ENCODE assay signal across 1 cellular context in the genomic region with DNA sequence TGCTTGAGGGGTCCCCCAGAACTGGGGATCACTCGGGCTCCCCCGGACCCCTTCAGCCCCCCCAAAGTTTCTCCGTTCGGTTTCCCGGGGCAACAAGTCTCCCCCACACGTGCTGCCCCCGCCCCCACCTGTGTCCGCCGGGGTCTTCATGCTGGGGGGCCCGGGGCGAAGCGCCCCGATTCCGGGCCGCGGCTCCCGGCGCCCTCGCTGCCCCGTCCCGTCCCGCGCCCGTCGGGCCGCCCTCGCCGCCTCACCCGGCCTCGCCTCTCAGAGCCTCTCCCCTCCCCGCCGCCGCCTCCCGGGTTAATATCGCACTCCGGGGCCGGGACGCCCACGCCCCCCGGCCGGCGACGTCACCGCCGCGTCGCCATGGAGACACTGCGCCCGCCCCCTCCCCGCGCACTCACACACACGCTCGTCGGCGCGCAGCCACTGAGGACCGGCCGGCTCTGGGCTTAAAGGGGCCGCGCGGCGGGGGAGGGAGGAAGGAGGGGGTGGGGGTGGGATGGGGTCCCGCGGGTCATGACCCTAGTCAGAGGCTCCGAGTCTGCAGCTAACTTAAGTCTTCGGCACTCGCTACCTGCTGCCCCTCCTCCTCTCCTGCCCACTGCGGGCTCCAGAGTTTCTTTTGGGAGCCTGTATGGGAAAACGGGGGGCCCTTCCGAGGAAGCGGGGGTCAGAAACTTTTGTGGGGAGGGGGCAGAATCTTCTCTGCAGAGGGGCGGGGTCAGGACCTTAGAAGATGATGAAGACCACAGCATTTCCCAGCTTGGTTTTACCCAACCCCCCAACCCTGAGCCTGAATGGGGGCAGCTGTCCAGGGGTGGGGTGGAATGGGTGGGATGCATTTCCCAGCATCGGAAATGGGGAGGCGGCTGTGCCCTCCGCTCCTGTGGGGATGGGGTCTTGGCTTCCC.
TF ChIP-seq lines count a peak whose summit lies in the region.

A gene (minus strand): TSS at position 279 of the 916 bp plus-strand sequence. CDS start 129 bp downstream, at position 150.

TF ChIP-seq in K562, 482 proteins besides CTCF, POLR2A, EP300 and RAD21 (continued from another document and continues in another):
- TF ChIP-seq, protein P1, sequence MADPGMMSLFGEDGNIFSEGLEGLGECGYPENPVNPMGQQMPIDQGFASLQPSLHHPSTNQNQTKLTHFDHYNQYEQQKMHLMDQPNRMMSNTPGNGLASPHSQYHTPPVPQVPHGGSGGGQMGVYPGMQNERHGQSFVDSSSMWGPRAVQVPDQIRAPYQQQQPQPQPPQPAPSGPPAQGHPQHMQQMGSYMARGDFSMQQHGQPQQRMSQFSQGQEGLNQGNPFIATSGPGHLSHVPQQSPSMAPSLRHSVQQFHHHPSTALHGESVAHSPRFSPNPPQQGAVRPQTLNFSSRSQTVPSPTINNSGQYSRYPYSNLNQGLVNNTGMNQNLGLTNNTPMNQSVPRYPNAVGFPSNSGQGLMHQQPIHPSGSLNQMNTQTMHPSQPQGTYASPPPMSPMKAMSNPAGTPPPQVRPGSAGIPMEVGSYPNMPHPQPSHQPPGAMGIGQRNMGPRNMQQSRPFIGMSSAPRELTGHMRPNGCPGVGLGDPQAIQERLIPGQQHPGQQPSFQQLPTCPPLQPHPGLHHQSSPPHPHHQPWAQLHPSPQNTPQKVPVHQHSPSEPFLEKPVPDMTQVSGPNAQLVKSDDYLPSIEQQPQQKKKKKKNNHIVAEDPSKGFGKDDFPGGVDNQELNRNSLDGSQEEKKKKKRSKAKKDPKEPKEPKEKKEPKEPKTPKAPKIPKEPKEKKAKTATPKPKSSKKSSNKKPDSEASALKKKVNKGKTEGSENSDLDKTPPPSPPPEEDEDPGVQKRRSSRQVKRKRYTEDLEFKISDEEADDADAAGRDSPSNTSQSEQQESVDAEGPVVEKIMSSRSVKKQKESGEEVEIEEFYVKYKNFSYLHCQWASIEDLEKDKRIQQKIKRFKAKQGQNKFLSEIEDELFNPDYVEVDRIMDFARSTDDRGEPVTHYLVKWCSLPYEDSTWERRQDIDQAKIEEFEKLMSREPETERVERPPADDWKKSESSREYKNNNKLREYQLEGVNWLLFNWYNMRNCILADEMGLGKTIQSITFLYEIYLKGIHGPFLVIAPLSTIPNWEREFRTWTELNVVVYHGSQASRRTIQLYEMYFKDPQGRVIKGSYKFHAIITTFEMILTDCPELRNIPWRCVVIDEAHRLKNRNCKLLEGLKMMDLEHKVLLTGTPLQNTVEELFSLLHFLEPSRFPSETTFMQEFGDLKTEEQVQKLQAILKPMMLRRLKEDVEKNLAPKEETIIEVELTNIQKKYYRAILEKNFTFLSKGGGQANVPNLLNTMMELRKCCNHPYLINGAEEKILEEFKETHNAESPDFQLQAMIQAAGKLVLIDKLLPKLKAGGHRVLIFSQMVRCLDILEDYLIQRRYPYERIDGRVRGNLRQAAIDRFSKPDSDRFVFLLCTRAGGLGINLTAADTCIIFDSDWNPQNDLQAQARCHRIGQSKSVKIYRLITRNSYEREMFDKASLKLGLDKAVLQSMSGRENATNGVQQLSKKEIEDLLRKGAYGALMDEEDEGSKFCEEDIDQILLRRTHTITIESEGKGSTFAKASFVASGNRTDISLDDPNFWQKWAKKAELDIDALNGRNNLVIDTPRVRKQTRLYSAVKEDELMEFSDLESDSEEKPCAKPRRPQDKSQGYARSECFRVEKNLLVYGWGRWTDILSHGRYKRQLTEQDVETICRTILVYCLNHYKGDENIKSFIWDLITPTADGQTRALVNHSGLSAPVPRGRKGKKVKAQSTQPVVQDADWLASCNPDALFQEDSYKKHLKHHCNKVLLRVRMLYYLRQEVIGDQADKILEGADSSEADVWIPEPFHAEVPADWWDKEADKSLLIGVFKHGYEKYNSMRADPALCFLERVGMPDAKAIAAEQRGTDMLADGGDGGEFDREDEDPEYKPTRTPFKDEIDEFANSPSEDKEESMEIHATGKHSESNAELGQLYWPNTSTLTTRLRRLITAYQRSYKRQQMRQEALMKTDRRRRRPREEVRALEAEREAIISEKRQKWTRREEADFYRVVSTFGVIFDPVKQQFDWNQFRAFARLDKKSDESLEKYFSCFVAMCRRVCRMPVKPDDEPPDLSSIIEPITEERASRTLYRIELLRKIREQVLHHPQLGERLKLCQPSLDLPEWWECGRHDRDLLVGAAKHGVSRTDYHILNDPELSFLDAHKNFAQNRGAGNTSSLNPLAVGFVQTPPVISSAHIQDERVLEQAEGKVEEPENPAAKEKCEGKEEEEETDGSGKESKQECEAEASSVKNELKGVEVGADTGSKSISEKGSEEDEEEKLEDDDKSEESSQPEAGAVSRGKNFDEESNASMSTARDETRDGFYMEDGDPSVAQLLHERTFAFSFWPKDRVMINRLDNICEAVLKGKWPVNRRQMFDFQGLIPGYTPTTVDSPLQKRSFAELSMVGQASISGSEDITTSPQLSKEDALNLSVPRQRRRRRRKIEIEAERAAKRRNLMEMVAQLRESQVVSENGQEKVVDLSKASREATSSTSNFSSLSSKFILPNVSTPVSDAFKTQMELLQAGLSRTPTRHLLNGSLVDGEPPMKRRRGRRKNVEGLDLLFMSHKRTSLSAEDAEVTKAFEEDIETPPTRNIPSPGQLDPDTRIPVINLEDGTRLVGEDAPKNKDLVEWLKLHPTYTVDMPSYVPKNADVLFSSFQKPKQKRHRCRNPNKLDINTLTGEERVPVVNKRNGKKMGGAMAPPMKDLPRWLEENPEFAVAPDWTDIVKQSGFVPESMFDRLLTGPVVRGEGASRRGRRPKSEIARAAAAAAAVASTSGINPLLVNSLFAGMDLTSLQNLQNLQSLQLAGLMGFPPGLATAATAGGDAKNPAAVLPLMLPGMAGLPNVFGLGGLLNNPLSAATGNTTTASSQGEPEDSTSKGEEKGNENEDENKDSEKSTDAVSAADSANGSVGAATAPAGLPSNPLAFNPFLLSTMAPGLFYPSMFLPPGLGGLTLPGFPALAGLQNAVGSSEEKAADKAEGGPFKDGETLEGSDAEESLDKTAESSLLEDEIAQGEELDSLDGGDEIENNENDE (IDR thresholded peaks at IDR 0.05; ENCODE audit: low read depth, low read length), result no peak
- TF ChIP-seq POLR2B (IDR thresholded peaks at IDR 0.05; ENCODE audit: low read depth, partially characterized antibody) (no peak), TRIM24 (IDR thresholded peaks at IDR 0.05) (no peak), ZNF584 (CRISPR knock-in tag; IDR thresholded peaks at IDR 0.05; ENCODE audit: low read depth) (no peak), TFAM (CRISPR knock-in tag; conservative IDR thresholded peaks at IDR 0.05) (no peak), ZNF764 (CRISPR knock-in tag; IDR thresholded peaks at IDR 0.05; ENCODE audit: low read depth) (no peak), RFX5 (IDR thresholded peaks at IDR 0.05; ENCODE audit: low read depth, low read length) (no peak), HMGN3 (IDR thresholded peaks at IDR 0.05; ENCODE audit: borderline replicate concordance, extremely low read depth, insufficient read length, low read depth, low read length) (no peak), MCM5 (IDR thresholded peaks at IDR 0.05; ENCODE audit: low read depth) (no peak), STAG1 (CRISPR knock-in tag; IDR thresholded peaks at IDR 0.05; ENCODE audit: borderline replicate concordance) (no peak), ZNF3 (CRISPR knock-in tag; IDR thresholded peaks at IDR 0.05) (no peak), RFX1 (IDR thresholded peaks at IDR 0.05) (peak; percentile 88), ZNF41 (CRISPR knock-in tag; conservative IDR thresholded peaks at IDR 0.05) (no peak), CREBBP (IDR thresholded peaks at IDR 0.05; ENCODE audit: low read depth, low read length) (no peak), ZBTB8A (IDR thresholded peaks at IDR 0.05; ENCODE audit: partially characterized antibody) (no peak), CCNT2 (IDR thresholded peaks at IDR 0.05; ENCODE audit: borderline replicate concordance, extremely low read depth, insufficient read length, low read depth, low read length) (peak; percentile 55), JUN (IDR thresholded peaks at IDR 0.05; ENCODE audit: borderline replicate concordance, low read depth, low read length) (no peak; the same call in 1 of the 2 replicates), JUN (CRISPR knock-in tag; IDR thresholded peaks at IDR 0.05; ENCODE audit: borderline replicate concordance) (peak; percentile 43; the same call in 1 of the 2 replicates), MCM2 (IDR thresholded peaks at IDR 0.05; ENCODE audit: low read depth) (no peak), SMARCA5 (IDR thresholded peaks at IDR 0.05) (no peak), ZBTB7A (IDR thresholded peaks at IDR 0.05; ENCODE audit: borderline replicate concordance, control insufficient read depth, low read depth, low read length) (peak; percentile 82), NFYB (IDR thresholded peaks at IDR 0.05; ENCODE audit: extremely low read depth, insufficient read length) (no peak), RNF2 (IDR thresholded peaks at IDR 0.05) (peak; percentile 54; the same call in 1 of the 2 replicates)
- TF ChIP-seq, protein P2, sequence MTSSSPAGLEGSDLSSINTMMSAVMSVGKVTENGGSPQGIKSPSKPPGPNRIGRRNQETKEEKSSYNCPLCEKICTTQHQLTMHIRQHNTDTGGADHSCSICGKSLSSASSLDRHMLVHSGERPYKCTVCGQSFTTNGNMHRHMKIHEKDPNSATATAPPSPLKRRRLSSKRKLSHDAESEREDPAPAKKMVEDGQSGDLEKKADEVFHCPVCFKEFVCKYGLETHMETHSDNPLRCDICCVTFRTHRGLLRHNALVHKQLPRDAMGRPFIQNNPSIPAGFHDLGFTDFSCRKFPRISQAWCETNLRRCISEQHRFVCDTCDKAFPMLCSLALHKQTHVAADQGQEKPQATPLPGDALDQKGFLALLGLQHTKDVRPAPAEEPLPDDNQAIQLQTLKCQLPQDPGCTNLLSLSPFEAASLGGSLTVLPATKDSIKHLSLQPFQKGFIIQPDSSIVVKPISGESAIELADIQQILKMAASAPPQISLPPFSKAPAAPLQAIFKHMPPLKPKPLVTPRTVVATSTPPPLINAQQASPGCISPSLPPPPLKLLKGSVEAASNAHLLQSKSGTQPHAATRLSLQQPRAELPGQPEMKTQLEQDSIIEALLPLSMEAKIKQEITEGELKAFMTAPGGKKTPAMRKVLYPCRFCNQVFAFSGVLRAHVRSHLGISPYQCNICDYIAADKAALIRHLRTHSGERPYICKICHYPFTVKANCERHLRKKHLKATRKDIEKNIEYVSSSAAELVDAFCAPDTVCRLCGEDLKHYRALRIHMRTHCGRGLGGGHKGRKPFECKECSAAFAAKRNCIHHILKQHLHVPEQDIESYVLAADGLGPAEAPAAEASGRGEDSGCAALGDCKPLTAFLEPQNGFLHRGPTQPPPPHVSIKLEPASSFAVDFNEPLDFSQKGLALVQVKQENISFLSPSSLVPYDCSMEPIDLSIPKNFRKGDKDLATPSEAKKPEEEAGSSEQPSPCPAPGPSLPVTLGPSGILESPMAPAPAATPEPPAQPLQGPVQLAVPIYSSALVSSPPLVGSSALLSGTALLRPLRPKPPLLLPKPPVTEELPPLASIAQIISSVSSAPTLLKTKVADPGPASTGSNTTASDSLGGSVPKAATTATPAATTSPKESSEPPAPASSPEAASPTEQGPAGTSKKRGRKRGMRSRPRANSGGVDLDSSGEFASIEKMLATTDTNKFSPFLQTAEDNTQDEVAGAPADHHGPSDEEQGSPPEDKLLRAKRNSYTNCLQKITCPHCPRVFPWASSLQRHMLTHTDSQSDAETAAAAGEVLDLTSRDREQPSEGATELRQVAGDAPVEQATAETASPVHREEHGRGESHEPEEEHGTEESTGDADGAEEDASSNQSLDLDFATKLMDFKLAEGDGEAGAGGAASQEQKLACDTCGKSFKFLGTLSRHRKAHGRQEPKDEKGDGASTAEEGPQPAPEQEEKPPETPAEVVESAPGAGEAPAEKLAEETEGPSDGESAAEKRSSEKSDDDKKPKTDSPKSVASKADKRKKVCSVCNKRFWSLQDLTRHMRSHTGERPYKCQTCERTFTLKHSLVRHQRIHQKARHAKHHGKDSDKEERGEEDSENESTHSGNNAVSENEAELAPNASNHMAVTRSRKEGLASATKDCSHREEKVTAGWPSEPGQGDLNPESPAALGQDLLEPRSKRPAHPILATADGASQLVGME (CRISPR knock-in tag; IDR thresholded peaks at IDR 0.05), result no peak
- TF ChIP-seq, protein P3, sequence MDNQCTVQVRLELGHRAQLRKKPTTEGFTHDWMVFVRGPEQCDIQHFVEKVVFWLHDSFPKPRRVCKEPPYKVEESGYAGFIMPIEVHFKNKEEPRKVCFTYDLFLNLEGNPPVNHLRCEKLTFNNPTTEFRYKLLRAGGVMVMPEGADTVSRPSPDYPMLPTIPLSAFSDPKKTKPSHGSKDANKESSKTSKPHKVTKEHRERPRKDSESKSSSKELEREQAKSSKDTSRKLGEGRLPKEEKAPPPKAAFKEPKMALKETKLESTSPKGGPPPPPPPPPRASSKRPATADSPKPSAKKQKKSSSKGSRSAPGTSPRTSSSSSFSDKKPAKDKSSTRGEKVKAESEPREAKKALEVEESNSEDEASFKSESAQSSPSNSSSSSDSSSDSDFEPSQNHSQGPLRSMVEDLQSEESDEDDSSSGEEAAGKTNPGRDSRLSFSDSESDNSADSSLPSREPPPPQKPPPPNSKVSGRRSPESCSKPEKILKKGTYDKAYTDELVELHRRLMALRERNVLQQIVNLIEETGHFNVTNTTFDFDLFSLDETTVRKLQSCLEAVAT (IDR thresholded peaks at IDR 0.05), result no peak
- TF ChIP-seq, protein P4, sequence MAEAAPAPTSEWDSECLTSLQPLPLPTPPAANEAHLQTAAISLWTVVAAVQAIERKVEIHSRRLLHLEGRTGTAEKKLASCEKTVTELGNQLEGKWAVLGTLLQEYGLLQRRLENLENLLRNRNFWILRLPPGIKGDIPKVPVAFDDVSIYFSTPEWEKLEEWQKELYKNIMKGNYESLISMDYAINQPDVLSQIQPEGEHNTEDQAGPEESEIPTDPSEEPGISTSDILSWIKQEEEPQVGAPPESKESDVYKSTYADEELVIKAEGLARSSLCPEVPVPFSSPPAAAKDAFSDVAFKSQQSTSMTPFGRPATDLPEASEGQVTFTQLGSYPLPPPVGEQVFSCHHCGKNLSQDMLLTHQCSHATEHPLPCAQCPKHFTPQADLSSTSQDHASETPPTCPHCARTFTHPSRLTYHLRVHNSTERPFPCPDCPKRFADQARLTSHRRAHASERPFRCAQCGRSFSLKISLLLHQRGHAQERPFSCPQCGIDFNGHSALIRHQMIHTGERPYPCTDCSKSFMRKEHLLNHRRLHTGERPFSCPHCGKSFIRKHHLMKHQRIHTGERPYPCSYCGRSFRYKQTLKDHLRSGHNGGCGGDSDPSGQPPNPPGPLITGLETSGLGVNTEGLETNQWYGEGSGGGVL (CRISPR knock-in tag; IDR thresholded peaks at IDR 0.05), result no peak
- TF ChIP-seq, protein P5, sequence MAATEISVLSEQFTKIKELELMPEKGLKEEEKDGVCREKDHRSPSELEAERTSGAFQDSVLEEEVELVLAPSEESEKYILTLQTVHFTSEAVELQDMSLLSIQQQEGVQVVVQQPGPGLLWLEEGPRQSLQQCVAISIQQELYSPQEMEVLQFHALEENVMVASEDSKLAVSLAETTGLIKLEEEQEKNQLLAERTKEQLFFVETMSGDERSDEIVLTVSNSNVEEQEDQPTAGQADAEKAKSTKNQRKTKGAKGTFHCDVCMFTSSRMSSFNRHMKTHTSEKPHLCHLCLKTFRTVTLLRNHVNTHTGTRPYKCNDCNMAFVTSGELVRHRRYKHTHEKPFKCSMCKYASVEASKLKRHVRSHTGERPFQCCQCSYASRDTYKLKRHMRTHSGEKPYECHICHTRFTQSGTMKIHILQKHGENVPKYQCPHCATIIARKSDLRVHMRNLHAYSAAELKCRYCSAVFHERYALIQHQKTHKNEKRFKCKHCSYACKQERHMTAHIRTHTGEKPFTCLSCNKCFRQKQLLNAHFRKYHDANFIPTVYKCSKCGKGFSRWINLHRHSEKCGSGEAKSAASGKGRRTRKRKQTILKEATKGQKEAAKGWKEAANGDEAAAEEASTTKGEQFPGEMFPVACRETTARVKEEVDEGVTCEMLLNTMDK (IDR thresholded peaks at IDR 0.05; ENCODE audit: borderline replicate concordance, insufficient read depth, low read depth, low read length, poor library complexity, severe bottlenecking), result no peak
